ENCODE assay signal across 7 cellular contexts in the genomic region with DNA sequence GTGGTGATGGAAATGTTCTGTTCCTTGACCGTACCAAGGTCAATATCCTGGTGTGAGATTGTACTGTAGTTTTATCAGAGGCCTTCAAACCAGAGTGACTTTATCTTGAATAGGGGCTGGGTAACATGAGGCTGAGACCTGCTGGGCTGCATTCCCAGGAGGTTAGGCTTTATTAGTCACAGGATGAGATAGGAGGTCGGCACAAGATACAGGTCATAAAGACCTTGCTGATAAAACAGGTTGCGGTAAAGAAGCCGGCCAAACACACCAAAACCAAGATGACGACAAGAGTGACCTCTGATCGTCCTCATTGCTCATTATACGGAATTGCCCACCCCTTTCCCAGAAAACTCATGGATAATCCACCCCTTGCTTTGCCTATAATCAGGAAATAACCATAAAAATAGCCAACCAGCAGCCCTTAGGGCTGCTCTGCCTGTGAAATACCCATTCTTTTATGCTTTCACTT.
DNase-seq lines count a peak whose midpoint lies in the region; ATAC-seq and TF ChIP-seq lines count a peak whose summit lies in the region.
"Not testable (repeated sequence)": the region's sequence is repeated elsewhere in the genome, so short reads cannot be mapped to it uniquely, and the experiment has no call there.

No MANE protein-coding gene starts in this region.

- H3K9me3 ChIP-seq in RWPE2 (ENCODE audit: severe bottlenecking); body of pancreas: not testable (repeated sequence)

- DNase-seq in Daoy (ENCODE audit: low read depth), result peak; percentile 18
- peak; percentile 48 for DNase-seq in LoVo (ENCODE audit: low spot score)
- not testable (repeated sequence) for DNase-seq in RWPE2 (ENCODE audit: low spot score); progenitor cell of endocrine pancreas (ENCODE audit: low spot score, unreplicated experiment)
- peak; percentile 55 to 82 (median 69) for DNase-seq in body of pancreas
- peak; percentile 86 for DNase-seq in fibroblast of villous mesenchyme (ENCODE audit: low read depth)
- peak; percentile 33 for DNase-seq in kidney tubule cell (ENCODE audit: low spot score)

- not testable (repeated sequence) for H3K27me3 Mint-ChIP-seq in progenitor cell of endocrine pancreas

- not testable (repeated sequence) for TF ChIP-seq CTCF in RWPE2 (IDR thresholded peaks at IDR 0.05; ENCODE audit: poor library complexity, severe bottlenecking); body of pancreas (IDR thresholded peaks at IDR 0.05); fibroblast of villous mesenchyme (IDR thresholded peaks at IDR 0.05; ENCODE audit: insufficient read depth, low read depth, low read length); progenitor cell of endocrine pancreas (IDR thresholded peaks at IDR 0.05; ENCODE audit: unreplicated experiment)

- H3K4me3 Mint-ChIP-seq in progenitor cell of endocrine pancreas (ENCODE audit: low read depth), result not testable (repeated sequence)

- ATAC-seq in RWPE2 (ENCODE audit: low read depth) (peak; percentile 48; the same call in 1 of the 3 replicates), body of pancreas (peak; percentile 93)

- intact Hi-C loops in body of pancreas (cut with DNase I), result not testable (repeated sequence)

- H3K9me3 Mint-ChIP-seq in progenitor cell of endocrine pancreas (ENCODE audit: low read depth), result not testable (repeated sequence)

- H3K4me1 ChIP-seq in RWPE2 (ENCODE audit: insufficient read depth, poor library complexity, severe bottlenecking); body of pancreas: not testable (repeated sequence)

- 5 to 29% methylated on average over 6 of the region's 7 CpGs for WGBS in body of pancreas, 2 donors

- H3K36me3 ChIP-seq in RWPE2 (ENCODE audit: low read depth); body of pancreas (replicated peaks in 1 of 2; ENCODE audit: insufficient read depth in 1 of 2, low read depth in 2 of 2): not testable (repeated sequence)

- not testable (repeated sequence) for H3K4me3 ChIP-seq in RWPE2 (ENCODE audit: severe bottlenecking); body of pancreas; fibroblast of villous mesenchyme (ENCODE audit: low read depth, low read length)

- not testable (repeated sequence) for H3K36me3 Mint-ChIP-seq in progenitor cell of endocrine pancreas (ENCODE audit: insufficient read depth)

- H3K27me3 ChIP-seq in RWPE2 (ENCODE audit: insufficient read depth, poor library complexity, severe bottlenecking); body of pancreas: not testable (repeated sequence)

- peak overlapping the region; percentile 3 for H3K27ac Mint-ChIP-seq in progenitor cell of endocrine pancreas

- H3K4me1 Mint-ChIP-seq in progenitor cell of endocrine pancreas (ENCODE audit: low read depth), result not testable (repeated sequence)

- peak in 1 of 3 donors; percentile 14 for TF ChIP-seq POLR2A in body of pancreas (IDR thresholded peaks at IDR 0.05)

- H3K27ac ChIP-seq in RWPE2 (ENCODE audit: poor library complexity, severe bottlenecking), result not testable (repeated sequence)
- H3K27ac ChIP-seq in body of pancreas, result peak overlapping the region in 3 of 4 donors; percentile 56 to 80 (median 64)
